ENCODE assay signal across 3 cellular contexts in the genomic region with DNA sequence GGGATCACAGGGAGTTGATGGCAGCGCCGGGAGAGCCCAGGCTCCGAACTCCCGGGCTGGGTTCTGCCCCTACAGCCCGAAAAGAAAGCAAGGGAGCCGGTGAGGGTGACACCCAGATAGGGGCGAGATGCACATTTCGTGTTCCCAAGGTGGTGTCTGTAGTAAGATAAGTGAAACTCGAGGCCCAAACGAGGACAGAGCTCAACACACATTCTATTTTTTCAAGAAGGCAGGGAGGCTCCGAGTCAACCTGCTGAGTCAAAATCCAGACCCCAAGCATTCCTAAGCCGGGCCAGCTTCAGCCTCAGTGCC.
TF ChIP-seq lines count a peak whose summit lies in the region.

No MANE protein-coding gene starts in this region.

TF ChIP-seq in SK-N-SH, 30 proteins besides CTCF, POLR2A, EP300 and RAD21 (continued from another document):
- TF ChIP-seq, protein P1, sequence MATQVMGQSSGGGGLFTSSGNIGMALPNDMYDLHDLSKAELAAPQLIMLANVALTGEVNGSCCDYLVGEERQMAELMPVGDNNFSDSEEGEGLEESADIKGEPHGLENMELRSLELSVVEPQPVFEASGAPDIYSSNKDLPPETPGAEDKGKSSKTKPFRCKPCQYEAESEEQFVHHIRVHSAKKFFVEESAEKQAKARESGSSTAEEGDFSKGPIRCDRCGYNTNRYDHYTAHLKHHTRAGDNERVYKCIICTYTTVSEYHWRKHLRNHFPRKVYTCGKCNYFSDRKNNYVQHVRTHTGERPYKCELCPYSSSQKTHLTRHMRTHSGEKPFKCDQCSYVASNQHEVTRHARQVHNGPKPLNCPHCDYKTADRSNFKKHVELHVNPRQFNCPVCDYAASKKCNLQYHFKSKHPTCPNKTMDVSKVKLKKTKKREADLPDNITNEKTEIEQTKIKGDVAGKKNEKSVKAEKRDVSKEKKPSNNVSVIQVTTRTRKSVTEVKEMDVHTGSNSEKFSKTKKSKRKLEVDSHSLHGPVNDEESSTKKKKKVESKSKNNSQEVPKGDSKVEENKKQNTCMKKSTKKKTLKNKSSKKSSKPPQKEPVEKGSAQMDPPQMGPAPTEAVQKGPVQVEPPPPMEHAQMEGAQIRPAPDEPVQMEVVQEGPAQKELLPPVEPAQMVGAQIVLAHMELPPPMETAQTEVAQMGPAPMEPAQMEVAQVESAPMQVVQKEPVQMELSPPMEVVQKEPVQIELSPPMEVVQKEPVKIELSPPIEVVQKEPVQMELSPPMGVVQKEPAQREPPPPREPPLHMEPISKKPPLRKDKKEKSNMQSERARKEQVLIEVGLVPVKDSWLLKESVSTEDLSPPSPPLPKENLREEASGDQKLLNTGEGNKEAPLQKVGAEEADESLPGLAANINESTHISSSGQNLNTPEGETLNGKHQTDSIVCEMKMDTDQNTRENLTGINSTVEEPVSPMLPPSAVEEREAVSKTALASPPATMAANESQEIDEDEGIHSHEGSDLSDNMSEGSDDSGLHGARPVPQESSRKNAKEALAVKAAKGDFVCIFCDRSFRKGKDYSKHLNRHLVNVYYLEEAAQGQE (IDR thresholded peaks at IDR 0.05; ENCODE audit: low read depth, low read length) = no peak
- TF ChIP-seq GABPA (IDR thresholded peaks at IDR 0.05; ENCODE audit: low read depth) (no peak), RFX5 (IDR thresholded peaks at IDR 0.05; ENCODE audit: low read length) (no peak)
- TF ChIP-seq, protein P2, sequence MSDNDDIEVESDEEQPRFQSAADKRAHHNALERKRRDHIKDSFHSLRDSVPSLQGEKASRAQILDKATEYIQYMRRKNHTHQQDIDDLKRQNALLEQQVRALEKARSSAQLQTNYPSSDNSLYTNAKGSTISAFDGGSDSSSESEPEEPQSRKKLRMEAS (IDR thresholded peaks at IDR 0.05; ENCODE audit: low read depth) = no peak

TF ChIP-seq in SK-N-SH treated with all-trans-retinoic acid at 6 μM for 48 hours, 23 proteins besides CTCF, POLR2A, EP300 and RAD21 (continued from another document):
- TF ChIP-seq, protein P3, sequence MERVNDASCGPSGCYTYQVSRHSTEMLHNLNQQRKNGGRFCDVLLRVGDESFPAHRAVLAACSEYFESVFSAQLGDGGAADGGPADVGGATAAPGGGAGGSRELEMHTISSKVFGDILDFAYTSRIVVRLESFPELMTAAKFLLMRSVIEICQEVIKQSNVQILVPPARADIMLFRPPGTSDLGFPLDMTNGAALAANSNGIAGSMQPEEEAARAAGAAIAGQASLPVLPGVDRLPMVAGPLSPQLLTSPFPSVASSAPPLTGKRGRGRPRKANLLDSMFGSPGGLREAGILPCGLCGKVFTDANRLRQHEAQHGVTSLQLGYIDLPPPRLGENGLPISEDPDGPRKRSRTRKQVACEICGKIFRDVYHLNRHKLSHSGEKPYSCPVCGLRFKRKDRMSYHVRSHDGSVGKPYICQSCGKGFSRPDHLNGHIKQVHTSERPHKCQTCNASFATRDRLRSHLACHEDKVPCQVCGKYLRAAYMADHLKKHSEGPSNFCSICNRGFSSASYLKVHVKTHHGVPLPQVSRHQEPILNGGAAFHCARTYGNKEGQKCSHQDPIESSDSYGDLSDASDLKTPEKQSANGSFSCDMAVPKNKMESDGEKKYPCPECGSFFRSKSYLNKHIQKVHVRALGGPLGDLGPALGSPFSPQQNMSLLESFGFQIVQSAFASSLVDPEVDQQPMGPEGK (CRISPR knock-in tag; IDR thresholded peaks at IDR 0.05; ENCODE audit: borderline replicate concordance) = no peak
- no peak for TF ChIP-seq ZNF70 (CRISPR knock-in tag; IDR thresholded peaks at IDR 0.05)

TF ChIP-seq in WTC11, 78 proteins besides CTCF, POLR2A, EP300 and RAD21 (continued from another document):
- TF ChIP-seq ZNF232 (CRISPR knock-in tag; IDR thresholded peaks at IDR 0.05) (no peak), FOXK1 (CRISPR knock-in tag; IDR thresholded peaks at IDR 0.05) (no peak)
- TF ChIP-seq, protein P4, sequence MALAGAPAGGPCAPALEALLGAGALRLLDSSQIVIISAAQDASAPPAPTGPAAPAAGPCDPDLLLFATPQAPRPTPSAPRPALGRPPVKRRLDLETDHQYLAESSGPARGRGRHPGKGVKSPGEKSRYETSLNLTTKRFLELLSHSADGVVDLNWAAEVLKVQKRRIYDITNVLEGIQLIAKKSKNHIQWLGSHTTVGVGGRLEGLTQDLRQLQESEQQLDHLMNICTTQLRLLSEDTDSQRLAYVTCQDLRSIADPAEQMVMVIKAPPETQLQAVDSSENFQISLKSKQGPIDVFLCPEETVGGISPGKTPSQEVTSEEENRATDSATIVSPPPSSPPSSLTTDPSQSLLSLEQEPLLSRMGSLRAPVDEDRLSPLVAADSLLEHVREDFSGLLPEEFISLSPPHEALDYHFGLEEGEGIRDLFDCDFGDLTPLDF (CRISPR knock-in tag; IDR thresholded peaks at IDR 0.05) = no peak
- TF ChIP-seq, protein P5, sequence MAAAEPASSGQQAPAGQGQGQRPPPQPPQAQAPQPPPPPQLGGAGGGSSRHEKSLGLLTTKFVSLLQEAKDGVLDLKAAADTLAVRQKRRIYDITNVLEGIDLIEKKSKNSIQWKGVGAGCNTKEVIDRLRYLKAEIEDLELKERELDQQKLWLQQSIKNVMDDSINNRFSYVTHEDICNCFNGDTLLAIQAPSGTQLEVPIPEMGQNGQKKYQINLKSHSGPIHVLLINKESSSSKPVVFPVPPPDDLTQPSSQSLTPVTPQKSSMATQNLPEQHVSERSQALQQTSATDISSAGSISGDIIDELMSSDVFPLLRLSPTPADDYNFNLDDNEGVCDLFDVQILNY (CRISPR knock-in tag; IDR thresholded peaks at IDR 0.05) = no peak
